8 cellular contexts compared by ENCODE assay signal in the genomic region with DNA sequence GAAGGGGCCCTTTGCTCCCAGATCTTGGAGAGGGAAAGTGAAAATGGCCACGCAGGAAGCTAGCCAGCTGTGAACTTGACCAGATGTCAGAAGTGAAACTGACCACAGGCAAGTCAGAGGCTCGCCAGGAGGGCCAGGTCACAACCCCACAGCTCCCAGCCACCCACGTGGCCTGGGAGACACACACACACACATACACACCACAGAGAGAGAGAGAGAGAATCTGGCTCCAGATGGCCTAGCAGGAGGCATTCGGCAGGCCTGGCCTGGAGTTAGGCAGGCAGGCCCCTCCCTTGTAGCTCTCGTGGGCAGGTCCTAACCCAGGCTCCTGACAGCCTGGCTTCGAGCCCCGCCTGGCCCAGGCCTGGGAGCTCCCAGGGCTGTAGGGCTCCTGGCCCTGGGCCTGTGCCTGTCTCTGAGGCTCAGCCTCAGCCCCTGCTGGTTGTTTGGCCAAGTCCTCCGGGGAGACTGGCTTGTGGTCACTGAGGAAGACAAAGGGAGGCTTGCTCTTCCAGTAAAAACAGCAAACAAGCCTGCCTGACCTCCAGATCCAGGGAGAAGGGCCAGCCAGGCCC. TPM values are rescaled to one million over a fixed set of nuclear protein-coding genes. Genes with fewer than 3 reads are reported as not detected.
DNase-seq lines count a peak whose midpoint lies in the region; ATAC-seq and TF ChIP-seq lines count a peak whose summit lies in the region.

No MANE protein-coding gene starts in this region.

- POLR2A ChIA-PET in WTC11 (lab: Charles Lee), result interaction anchor here (1.0 to 1.4 kb wide), 2 partner anchors 20 to 323 kb away, joined by 3 to 5 read pairs; a partner anchor contains a TSS

- H3K79me2 ChIP-seq in parathyroid adenoma, result no peaks in the 10 kb centered on the region

- H3K36me3 Mint-ChIP-seq in WTC11, result no peaks in the 10 kb centered on the region
- no peaks in the 10 kb centered on the region for H3K36me3 Mint-ChIP-seq in glutamatergic neuron (ENCODE audit: unreplicated experiment)

- peak; percentile 88 for DNase-seq in Caki2 (ENCODE audit: low read depth)
- peak; percentile 16 for DNase-seq in HT-29 (ENCODE audit: low spot score)
- peak; percentile 73 for DNase-seq in WTC11 (ENCODE audit: low spot score)
- peak; percentile 89 for DNase-seq in glutamatergic neuron
- DNase-seq in NK-92 (lab: John Stamatoyannopoulos, UW; ENCODE audit: unreplicated experiment), result no peak
- no peak for DNase-seq in NCI-H2081 treated with DMSO at 0.1 percent for 48 hours (lab: John Stamatoyannopoulos, UW)

- H3K27ac Mint-ChIP-seq in WTC11 (peak overlapping the region; percentile 75), glutamatergic neuron (ENCODE audit: unreplicated experiment) (peak overlapping the region; percentile 99)

- ATAC-seq in GM21390 (IDR thresholded peaks at IDR 0.05; ENCODE audit: unreplicated experiment) (peak; percentile 86), WTC11 (peak; percentile 92)

- H3K4me3 Mint-ChIP-seq in WTC11, result no peak overlapping the region
- H3K4me3 Mint-ChIP-seq in glutamatergic neuron (ENCODE audit: unreplicated experiment), result peak overlapping the region; percentile 63

- no peak overlapping the region for H3K27ac ChIP-seq in parathyroid adenoma

- CTCF ChIA-PET in WTC11 (lab: Charles Lee), result interaction anchor here (0.5 to 13.5 kb wide), 21 partner anchors 8 to 234 kb away, joined by 3 to 199 read pairs (median 6); a partner anchor contains a TSS

- H3K4me1 ChIP-seq in parathyroid adenoma, result no peaks in the 10 kb centered on the region

- H3K9me3 ChIP-seq in parathyroid adenoma (ENCODE audit: control insufficient read depth, low read length), result no peaks in the 10 kb centered on the region

- H3K4me2 ChIP-seq in parathyroid adenoma (ENCODE audit: low read length), result no peak overlapping the region

- H2AFZ ChIP-seq in parathyroid adenoma, result peak overlapping the region; percentile 87

- H3K27me3 Mint-ChIP-seq in WTC11 (ENCODE audit: low read depth), result no peaks in the 10 kb centered on the region; the same call in 1 of the 2 replicates
- H3K27me3 Mint-ChIP-seq in glutamatergic neuron (ENCODE audit: unreplicated experiment), result peaks cover 24% of the 10 kb centered on the region

- no peaks in the 10 kb centered on the region for H3K27me3 ChIP-seq in parathyroid adenoma (ENCODE audit: control insufficient read depth, insufficient read depth, low read length)

- in situ Hi-C loops in Caki2 (cut with HindIII; ENCODE audit: low pct_unique_long_range_greater_than_20kb, low sequenced_read_pairs), result no loop called here

- H3K36me3 ChIP-seq in parathyroid adenoma (ENCODE audit: control insufficient read depth, insufficient read depth, low read length), result no peaks in the 10 kb centered on the region

- H3K4me3 ChIP-seq in parathyroid adenoma (ENCODE audit: low read depth, low read length), result no peak overlapping the region

- no peak for TF ChIP-seq CTCF in WTC11 (IDR thresholded peaks at IDR 0.05)
- peak; percentile 36 for TF ChIP-seq CTCF in glutamatergic neuron (IDR thresholded peaks at IDR 0.05; ENCODE audit: partially characterized antibody, unreplicated experiment)
- TF ChIP-seq CTCF in parathyroid adenoma (IDR thresholded peaks at IDR 0.05), result no peak

- no peak overlapping the region for H3K9ac ChIP-seq in parathyroid adenoma

- H3K4me1 Mint-ChIP-seq in WTC11, result peaks cover 53% of the 10 kb centered on the region
- peaks cover 48% of the 10 kb centered on the region for H3K4me1 Mint-ChIP-seq in glutamatergic neuron (ENCODE audit: low read depth, unreplicated experiment)

- H3K9me3 Mint-ChIP-seq in WTC11, result no peaks in the 10 kb centered on the region
- H3K9me3 Mint-ChIP-seq in glutamatergic neuron (ENCODE audit: unreplicated experiment), result peaks cover 25% of the 10 kb centered on the region

TF ChIP-seq in WTC11, 78 proteins besides CTCF, POLR2A, EP300 and RAD21:
- TF ChIP-seq GABPB1 (CRISPR knock-in tag; IDR thresholded peaks at IDR 0.05) (0 out of 2 replicates have a peak, but pooled peaks have one; percentile 32), ETV6 (CRISPR knock-in tag; IDR thresholded peaks at IDR 0.05) (no peak)
- TF ChIP-seq, protein P1, sequence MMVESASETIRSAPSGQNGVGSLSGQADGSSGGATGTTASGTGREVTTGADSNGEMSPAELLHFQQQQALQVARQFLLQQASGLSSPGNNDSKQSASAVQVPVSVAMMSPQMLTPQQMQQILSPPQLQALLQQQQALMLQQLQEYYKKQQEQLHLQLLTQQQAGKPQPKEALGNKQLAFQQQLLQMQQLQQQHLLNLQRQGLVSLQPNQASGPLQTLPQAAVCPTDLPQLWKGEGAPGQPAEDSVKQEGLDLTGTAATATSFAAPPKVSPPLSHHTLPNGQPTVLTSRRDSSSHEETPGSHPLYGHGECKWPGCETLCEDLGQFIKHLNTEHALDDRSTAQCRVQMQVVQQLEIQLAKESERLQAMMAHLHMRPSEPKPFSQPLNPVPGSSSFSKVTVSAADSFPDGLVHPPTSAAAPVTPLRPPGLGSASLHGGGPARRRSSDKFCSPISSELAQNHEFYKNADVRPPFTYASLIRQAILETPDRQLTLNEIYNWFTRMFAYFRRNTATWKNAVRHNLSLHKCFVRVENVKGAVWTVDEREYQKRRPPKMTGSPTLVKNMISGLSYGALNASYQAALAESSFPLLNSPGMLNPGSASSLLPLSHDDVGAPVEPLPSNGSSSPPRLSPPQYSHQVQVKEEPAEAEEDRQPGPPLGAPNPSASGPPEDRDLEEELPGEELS (CRISPR knock-in tag; IDR thresholded peaks at IDR 0.05), result 0 out of 2 replicates have a peak, but pooled peaks have one; percentile 51
- TF ChIP-seq, protein P2, sequence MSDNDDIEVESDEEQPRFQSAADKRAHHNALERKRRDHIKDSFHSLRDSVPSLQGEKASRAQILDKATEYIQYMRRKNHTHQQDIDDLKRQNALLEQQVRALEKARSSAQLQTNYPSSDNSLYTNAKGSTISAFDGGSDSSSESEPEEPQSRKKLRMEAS (CRISPR knock-in tag; IDR thresholded peaks at IDR 0.05), result peak; percentile 55; the same call in 1 of the 2 replicates

RNA-seq across cellular contexts. Expression of a gene that starts 20.2 kb away (rescaled TPM):
- 0.91 and 5.1 TPM in 2 replicates for total RNA-seq in Caki2 (2014; rRNA removed; shearing (Covaris generic); ENCODE audit: low replicate concordance)
- total RNA-seq in HT-29 (2014; rRNA removed; shearing (Covaris generic)), result 0.05 TPM in 1 of 2 replicates, not detected in the other
- total RNA-seq in WTC11 (2021), result 11.3 to 12.4 TPM (median 12.1 TPM) in 3 replicates
- 131 TPM for total RNA-seq in glutamatergic neuron (ENCODE audit: unreplicated experiment)

Comparison
In these comparisons a context has a peak if more than half of its experiments do, and no peak if none do; other contexts are left out.
1. DNase-seq: peak in Caki2 (single experiment), HT-29 (single experiment), WTC11 (single experiment) and glutamatergic neuron (single experiment); none in NK-92 (single experiment) and NCI-H2081 treated with DMSO at 0.1 percent for 48 hours (single experiment).